1 cellular context compared by ENCODE assay signal in the genomic region with DNA sequence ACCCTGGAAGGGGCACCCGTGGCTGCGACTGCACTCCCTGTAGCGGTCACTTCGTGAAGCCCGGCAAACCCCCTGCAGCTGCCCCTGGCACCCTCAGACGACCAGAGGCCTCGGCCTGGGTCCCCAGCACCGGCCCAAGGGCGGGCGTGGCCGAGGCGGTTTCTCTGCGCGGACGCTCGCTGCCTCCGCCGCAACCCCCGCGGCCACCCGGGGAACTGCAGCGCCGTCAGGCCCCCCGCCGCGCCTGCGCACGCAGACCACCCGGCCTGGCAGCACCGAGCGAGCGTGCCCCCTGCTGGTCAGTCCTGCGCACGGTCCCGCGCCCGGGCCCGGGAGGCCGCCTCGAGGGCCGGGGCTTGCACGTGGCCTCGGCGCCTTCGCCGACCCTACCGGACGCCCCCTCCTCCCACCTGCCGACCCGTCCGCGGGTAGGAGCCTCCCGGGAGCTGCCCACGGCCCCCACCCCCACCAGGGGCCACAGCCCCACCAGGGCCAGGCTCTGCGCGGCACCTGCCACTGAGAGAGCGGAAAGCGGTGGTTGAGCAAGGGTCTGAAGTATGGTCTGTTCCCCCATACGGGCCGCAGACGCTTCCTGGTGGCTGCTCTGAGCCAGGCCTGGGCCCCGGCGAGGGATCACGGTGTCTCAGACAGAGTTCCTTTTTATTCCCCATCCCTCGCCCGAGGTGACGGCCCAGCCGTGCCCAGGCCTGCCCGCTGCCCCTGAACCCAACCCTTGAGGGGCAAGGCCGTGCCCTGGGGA.
TF ChIP-seq lines count a peak whose summit lies in the region.

No MANE protein-coding gene starts in this region.

TF ChIP-seq in HepG2, 621 proteins besides CTCF, POLR2A, EP300 and RAD21 (continued from another document and continues in another):
- TF ChIP-seq, protein P1, sequence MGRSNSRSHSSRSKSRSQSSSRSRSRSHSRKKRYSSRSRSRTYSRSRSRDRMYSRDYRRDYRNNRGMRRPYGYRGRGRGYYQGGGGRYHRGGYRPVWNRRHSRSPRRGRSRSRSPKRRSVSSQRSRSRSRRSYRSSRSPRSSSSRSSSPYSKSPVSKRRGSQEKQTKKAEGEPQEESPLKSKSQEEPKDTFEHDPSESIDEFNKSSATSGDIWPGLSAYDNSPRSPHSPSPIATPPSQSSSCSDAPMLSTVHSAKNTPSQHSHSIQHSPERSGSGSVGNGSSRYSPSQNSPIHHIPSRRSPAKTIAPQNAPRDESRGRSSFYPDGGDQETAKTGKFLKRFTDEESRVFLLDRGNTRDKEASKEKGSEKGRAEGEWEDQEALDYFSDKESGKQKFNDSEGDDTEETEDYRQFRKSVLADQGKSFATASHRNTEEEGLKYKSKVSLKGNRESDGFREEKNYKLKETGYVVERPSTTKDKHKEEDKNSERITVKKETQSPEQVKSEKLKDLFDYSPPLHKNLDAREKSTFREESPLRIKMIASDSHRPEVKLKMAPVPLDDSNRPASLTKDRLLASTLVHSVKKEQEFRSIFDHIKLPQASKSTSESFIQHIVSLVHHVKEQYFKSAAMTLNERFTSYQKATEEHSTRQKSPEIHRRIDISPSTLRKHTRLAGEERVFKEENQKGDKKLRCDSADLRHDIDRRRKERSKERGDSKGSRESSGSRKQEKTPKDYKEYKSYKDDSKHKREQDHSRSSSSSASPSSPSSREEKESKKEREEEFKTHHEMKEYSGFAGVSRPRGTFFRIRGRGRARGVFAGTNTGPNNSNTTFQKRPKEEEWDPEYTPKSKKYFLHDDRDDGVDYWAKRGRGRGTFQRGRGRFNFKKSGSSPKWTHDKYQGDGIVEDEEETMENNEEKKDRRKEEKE (IDR thresholded peaks at IDR 0.05) = no peak
- TF ChIP-seq ZNF510 (CRISPR knock-in tag; IDR thresholded peaks at IDR 0.05; ENCODE audit: low read depth) (no peak; the same call in 1 of the 2 replicates), XBP1 (CRISPR knock-in tag; IDR thresholded peaks at IDR 0.05) (no peak; the same call in 1 of the 2 replicates), ZMYM3 (CRISPR knock-in tag; IDR thresholded peaks at IDR 0.05) (no peak), ZNF292 (CRISPR knock-in tag; IDR thresholded peaks at IDR 0.05; ENCODE audit: borderline replicate concordance, low read depth) (no peak), POLR2AphosphoS5 (IDR thresholded peaks at IDR 0.05; ENCODE audit: low read depth, low read length) (peak; percentile 33; the same call in 1 of the 2 replicates), SSRP1 (CRISPR knock-in tag; IDR thresholded peaks at IDR 0.05) (no peak), CC2D1A (CRISPR knock-in tag; IDR thresholded peaks at IDR 0.05) (no peak), ZNF124 (CRISPR knock-in tag; IDR thresholded peaks at IDR 0.05) (no peak), ZBTB2 (CRISPR knock-in tag; IDR thresholded peaks at IDR 0.05; ENCODE audit: low read depth) (peak; percentile 76; the same call in 1 of the 2 replicates), U2AF2 (IDR thresholded peaks at IDR 0.05; ENCODE audit: low read depth, low read length) (no peak), SMC3 (IDR thresholded peaks at IDR 0.05; ENCODE audit: low read length) (no peak; the same call in 1 of the 2 replicates), ZNF737 (CRISPR knock-in tag; IDR thresholded peaks at IDR 0.05; ENCODE audit: borderline replicate concordance) (no peak), JUNB (CRISPR knock-in tag; IDR thresholded peaks at IDR 0.05; ENCODE audit: borderline replicate concordance) (no peak), ZBTB38 (CRISPR knock-in tag; IDR thresholded peaks at IDR 0.05) (peak; percentile 96), CBX5 (CRISPR knock-in tag; IDR thresholded peaks at IDR 0.05; ENCODE audit: borderline replicate concordance) (no peak), ZNF879 (CRISPR knock-in tag; IDR thresholded peaks at IDR 0.05) (no peak), ZC3H13 (CRISPR knock-in tag; IDR thresholded peaks at IDR 0.05) (peak; percentile 86), ZNF563 (CRISPR knock-in tag; IDR thresholded peaks at IDR 0.05) (peak; percentile 80), RNF2 (conservative IDR thresholded peaks at IDR 0.05; ENCODE audit: low read depth) (peak; percentile 96), ZNF24 (IDR thresholded peaks at IDR 0.05) (no peak), ZNF773 (CRISPR knock-in tag; IDR thresholded peaks at IDR 0.05; ENCODE audit: borderline replicate concordance) (peak; percentile 81; the same call in 1 of the 2 replicates), ZNF317 (CRISPR knock-in tag; IDR thresholded peaks at IDR 0.05) (no peak), KAT8 (CRISPR knock-in tag; IDR thresholded peaks at IDR 0.05) (no peak), ZNF619 (CRISPR knock-in tag; IDR thresholded peaks at IDR 0.05) (no peak), RORA (CRISPR knock-in tag; IDR thresholded peaks at IDR 0.05) (no peak), ZNF777 (CRISPR knock-in tag; IDR thresholded peaks at IDR 0.05) (peak; percentile 90), ZBTB40 (IDR thresholded peaks at IDR 0.05) (no peak), ZBTB40 (CRISPR knock-in tag; IDR thresholded peaks at IDR 0.05) (0 out of 2 replicates have a peak, but pooled peaks have one; percentile 6), GLI4 (CRISPR knock-in tag; IDR thresholded peaks at IDR 0.05; ENCODE audit: borderline replicate concordance) (peak; percentile 54; the same call in 1 of the 2 replicates), ZNF17 (CRISPR knock-in tag; IDR thresholded peaks at IDR 0.05) (no peak), HDAC1 (CRISPR knock-in tag; IDR thresholded peaks at IDR 0.05) (0 out of 2 replicates have a peak, but pooled peaks have one; percentile 58)
- TF ChIP-seq, protein P2, sequence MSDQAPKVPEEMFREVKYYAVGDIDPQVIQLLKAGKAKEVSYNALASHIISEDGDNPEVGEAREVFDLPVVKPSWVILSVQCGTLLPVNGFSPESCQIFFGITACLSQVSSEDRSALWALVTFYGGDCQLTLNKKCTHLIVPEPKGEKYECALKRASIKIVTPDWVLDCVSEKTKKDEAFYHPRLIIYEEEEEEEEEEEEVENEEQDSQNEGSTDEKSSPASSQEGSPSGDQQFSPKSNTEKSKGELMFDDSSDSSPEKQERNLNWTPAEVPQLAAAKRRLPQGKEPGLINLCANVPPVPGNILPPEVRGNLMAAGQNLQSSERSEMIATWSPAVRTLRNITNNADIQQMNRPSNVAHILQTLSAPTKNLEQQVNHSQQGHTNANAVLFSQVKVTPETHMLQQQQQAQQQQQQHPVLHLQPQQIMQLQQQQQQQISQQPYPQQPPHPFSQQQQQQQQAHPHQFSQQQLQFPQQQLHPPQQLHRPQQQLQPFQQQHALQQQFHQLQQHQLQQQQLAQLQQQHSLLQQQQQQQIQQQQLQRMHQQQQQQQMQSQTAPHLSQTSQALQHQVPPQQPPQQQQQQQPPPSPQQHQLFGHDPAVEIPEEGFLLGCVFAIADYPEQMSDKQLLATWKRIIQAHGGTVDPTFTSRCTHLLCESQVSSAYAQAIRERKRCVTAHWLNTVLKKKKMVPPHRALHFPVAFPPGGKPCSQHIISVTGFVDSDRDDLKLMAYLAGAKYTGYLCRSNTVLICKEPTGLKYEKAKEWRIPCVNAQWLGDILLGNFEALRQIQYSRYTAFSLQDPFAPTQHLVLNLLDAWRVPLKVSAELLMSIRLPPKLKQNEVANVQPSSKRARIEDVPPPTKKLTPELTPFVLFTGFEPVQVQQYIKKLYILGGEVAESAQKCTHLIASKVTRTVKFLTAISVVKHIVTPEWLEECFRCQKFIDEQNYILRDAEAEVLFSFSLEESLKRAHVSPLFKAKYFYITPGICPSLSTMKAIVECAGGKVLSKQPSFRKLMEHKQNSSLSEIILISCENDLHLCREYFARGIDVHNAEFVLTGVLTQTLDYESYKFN (CRISPR knock-in tag; conservative IDR thresholded peaks at IDR 0.05) = peak; percentile 39
- TF ChIP-seq, protein P3, sequence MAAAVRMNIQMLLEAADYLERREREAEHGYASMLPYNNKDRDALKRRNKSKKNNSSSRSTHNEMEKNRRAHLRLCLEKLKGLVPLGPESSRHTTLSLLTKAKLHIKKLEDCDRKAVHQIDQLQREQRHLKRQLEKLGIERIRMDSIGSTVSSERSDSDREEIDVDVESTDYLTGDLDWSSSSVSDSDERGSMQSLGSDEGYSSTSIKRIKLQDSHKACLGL (CRISPR knock-in tag; IDR thresholded peaks at IDR 0.05) = peak; percentile 82; the same call in 1 of the 2 replicates
- TF ChIP-seq, protein P4, sequence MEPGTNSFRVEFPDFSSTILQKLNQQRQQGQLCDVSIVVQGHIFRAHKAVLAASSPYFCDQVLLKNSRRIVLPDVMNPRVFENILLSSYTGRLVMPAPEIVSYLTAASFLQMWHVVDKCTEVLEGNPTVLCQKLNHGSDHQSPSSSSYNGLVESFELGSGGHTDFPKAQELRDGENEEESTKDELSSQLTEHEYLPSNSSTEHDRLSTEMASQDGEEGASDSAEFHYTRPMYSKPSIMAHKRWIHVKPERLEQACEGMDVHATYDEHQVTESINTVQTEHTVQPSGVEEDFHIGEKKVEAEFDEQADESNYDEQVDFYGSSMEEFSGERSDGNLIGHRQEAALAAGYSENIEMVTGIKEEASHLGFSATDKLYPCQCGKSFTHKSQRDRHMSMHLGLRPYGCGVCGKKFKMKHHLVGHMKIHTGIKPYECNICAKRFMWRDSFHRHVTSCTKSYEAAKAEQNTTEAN (CRISPR knock-in tag; conservative IDR thresholded peaks at IDR 0.05) = peak; percentile 27
- TF ChIP-seq, protein P5, sequence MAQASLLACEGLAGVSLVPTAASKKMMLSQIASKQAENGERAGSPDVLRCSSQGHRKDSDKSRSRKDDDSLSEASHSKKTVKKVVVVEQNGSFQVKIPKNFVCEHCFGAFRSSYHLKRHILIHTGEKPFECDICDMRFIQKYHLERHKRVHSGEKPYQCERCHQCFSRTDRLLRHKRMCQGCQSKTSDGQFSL (CRISPR knock-in tag; IDR thresholded peaks at IDR 0.05) = peak; percentile 38; the same call in 1 of the 2 replicates
- TF ChIP-seq, protein P6, sequence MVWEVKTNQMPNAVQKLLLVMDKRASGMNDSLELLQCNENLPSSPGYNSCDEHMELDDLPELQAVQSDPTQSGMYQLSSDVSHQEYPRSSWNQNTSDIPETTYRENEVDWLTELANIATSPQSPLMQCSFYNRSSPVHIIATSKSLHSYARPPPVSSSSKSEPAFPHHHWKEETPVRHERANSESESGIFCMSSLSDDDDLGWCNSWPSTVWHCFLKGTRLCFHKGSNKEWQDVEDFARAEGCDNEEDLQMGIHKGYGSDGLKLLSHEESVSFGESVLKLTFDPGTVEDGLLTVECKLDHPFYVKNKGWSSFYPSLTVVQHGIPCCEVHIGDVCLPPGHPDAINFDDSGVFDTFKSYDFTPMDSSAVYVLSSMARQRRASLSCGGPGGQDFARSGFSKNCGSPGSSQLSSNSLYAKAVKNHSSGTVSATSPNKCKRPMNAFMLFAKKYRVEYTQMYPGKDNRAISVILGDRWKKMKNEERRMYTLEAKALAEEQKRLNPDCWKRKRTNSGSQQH (CRISPR knock-in tag; IDR thresholded peaks at IDR 0.05; ENCODE audit: low read depth) = no peak
